Comparison of ENCODE assay signal across 23 cellular contexts in the genomic region with DNA sequence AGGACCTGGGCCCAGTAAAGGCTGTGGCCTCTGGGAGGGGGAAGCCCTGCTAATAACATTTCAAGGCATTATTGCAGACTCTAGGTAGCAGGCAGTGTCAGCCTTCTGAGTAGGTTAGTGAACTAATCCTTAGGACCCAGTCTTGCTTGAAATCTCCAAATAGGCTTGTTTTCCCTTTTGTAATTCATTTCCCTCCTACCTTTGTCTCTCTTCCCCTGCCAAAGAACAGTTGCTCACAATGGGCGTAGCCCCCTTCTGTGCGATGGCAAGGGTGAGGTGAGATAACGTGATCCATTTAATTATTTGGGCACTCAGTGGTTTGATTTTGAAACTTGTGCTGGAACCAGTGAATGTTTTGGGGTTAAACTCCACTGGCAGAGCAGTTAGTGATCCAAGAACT. TPM values are rescaled to one million over a fixed set of nuclear protein-coding genes. Genes with fewer than 3 reads are reported as not detected.
DNase-seq lines count a peak whose midpoint lies in the region; ATAC-seq and TF ChIP-seq lines count a peak whose summit lies in the region.
"Had no signal": no experiment of that assay in that cellular context is flagged by ENCODE, and none has a peak within 500 bp of the region (broad histone marks: within the 10 kb centered on the region; RNA-seq: fewer than 3 reads in every experiment).

No MANE protein-coding gene starts in this region.

- no peak overlapping the region for H3K4ac ChIP-seq in H9 (ENCODE audit: low read depth, low read length)

- no peak overlapping the region for H2BK20ac ChIP-seq in H9 (ENCODE audit: low read depth, low read length, poor library complexity, severe bottlenecking)

- no peak for TF ChIP-seq EP300 in stomach (IDR thresholded peaks at IDR 0.05)
- no peak for TF ChIP-seq EP300 in upper lobe of left lung (IDR thresholded peaks at IDR 0.05)

- H3K36me3 Mint-ChIP-seq in H9 (ENCODE audit: insufficient read depth in 1 of 3, low read depth in 3 of 3) (no peaks in the 10 kb centered on the region; a peak in 1 of 7 replicates), glutamatergic neuron (ENCODE audit: unreplicated experiment) (no peaks in the 10 kb centered on the region)

- no peaks in the 10 kb centered on the region for H4K20me1 ChIP-seq in H9 (ENCODE audit: control insufficient read depth, insufficient read depth, insufficient read length)

- H2AFZ ChIP-seq in H9 (ENCODE audit: low read length), result no peak overlapping the region

- whole genome bisulfite sequencing in H9 (ENCODE audit: extremely low coverage, insufficient read length, low lambda C conversion rate), result no CpG with 5 or more reads among the region's 3 CpGs
- WGBS in stomach, 5 donors, result 42 to 68% (median 53%) methylated on average over 3 of the region's 3 CpGs
- WGBS in upper lobe of left lung, 2 donors, result 87 to 90% methylated on average over 3 of the region's 3 CpGs

- TF ChIP-seq POLR2A in stomach (IDR thresholded peaks at IDR 0.05) (no peak), upper lobe of left lung (IDR thresholded peaks at IDR 0.05) (no peak)

- H3K79me2 ChIP-seq in H9 (ENCODE audit: insufficient read depth, low read length), result no peaks in the 10 kb centered on the region; the same call in 1 of the 2 replicates

- H2BK15ac ChIP-seq in H9 (ENCODE audit: low read depth, low read length), result no peak overlapping the region

- no peak overlapping the region for H2BK12ac ChIP-seq in H9 (ENCODE audit: insufficient read length, low read depth, low read length)

- H2AK5ac ChIP-seq in H9 (ENCODE audit: insufficient read length, low read length), result no peak overlapping the region

- H3K27ac ChIP-seq in H9 (ENCODE audit: insufficient read length, low read depth, low read length), result no peak overlapping the region
- H3K27ac ChIP-seq in stomach, result peak overlapping the region in 4 of 5 donors; percentile 7 to 36 (median 16)
- H3K27ac ChIP-seq in upper lobe of left lung, result no peak overlapping the region
- H3K27ac ChIP-seq: Peyer's patch, SJSA1 had no signal

- H3K23ac ChIP-seq in H9 (ENCODE audit: insufficient read length, low read depth, low read length), result no peak overlapping the region

- H3K23me2 ChIP-seq in H9 (ENCODE audit: insufficient read length, low read depth, low read length, poor library complexity, severe bottlenecking), result no peaks in the 10 kb centered on the region

- no peak overlapping the region for H3K14ac ChIP-seq in H9 (ENCODE audit: insufficient read depth, low read length)

- DNase-seq in H9 (no peak), NCI-H82 (lab: John Stamatoyannopoulos, UW) (peak; percentile 99), glutamatergic neuron (no peak), stomach (no peak), upper lobe of left lung (no peak)
- DNase-seq: ACHN; CD4-positive, CD25-positive, alpha-beta regulatory T cell; COR-L47; DMS 273 treated with DMSO at 0.1 percent for 48 hours; GDM1; GOT3; HFFc6; NCI-H1417; NCI-H187; NCI-H2171 treated with DMSO at 0.1 percent for 48 hours; NCI-H446; NCI-H526 treated with DMSO at 0.1 percent for 48 hours; Peyer's patch had no signal

- ATAC-seq in upper lobe of left lung (ENCODE audit: low FRiP score in 2 of 2) (no peak), HG03108 (IDR thresholded peaks at IDR 0.05; ENCODE audit: unreplicated experiment) (no peak), HG03045 (IDR thresholded peaks at IDR 0.05; ENCODE audit: unreplicated experiment) (no peak)
- ATAC-seq: K562 had no signal

- no peak overlapping the region for H3K9ac ChIP-seq in H9 (ENCODE audit: extremely low read depth, insufficient read length, low read length)

- H3K4me3 ChIP-seq in stomach (no peak overlapping the region), upper lobe of left lung (no peak overlapping the region)
- H3K4me3 ChIP-seq: K562, Peyer's patch, SJSA1 had no signal

- H3K36me3 ChIP-seq in stomach (no peaks in the 10 kb centered on the region), upper lobe of left lung (no peaks in the 10 kb centered on the region)
- H3K36me3 ChIP-seq: Peyer's patch, SJSA1 had no signal

- H3K79me1 ChIP-seq in H9 (ENCODE audit: insufficient read depth, low read depth, low read length, poor library complexity, severe bottlenecking), result peaks cover 5% of the 10 kb centered on the region

- H3T11ph ChIP-seq in H9 (ENCODE audit: low read length), result no peak overlapping the region

- H3K4me1 Mint-ChIP-seq in H9, result peaks cover 59 to 70% of the 10 kb centered on the region in 2 experiments
- H3K4me1 Mint-ChIP-seq in glutamatergic neuron (ENCODE audit: low read depth, unreplicated experiment), result peaks cover 81% of the 10 kb centered on the region

- TF ChIP-seq CTCF in H9 (conservative IDR thresholded peaks at IDR 0.05), result no peak
- no peak for TF ChIP-seq CTCF in glutamatergic neuron (IDR thresholded peaks at IDR 0.05; ENCODE audit: partially characterized antibody, unreplicated experiment)
- TF ChIP-seq CTCF in stomach (IDR thresholded peaks at IDR 0.05), result no peak
- TF ChIP-seq CTCF in upper lobe of left lung (IDR thresholded peaks at IDR 0.05), result no peak

- no peak overlapping the region for H3K4me2 ChIP-seq in H9 (ENCODE audit: insufficient read depth, insufficient read length, low read length)

- H2BK5ac ChIP-seq in H9 (ENCODE audit: insufficient read length, low read length), result no peak overlapping the region

- no peak overlapping the region for H4K91ac ChIP-seq in H9 (ENCODE audit: insufficient read length, low read depth, low read length)

- no peaks in the 10 kb centered on the region for H3K9me3 Mint-ChIP-seq in H9
- peaks cover 6% of the 10 kb centered on the region for H3K9me3 Mint-ChIP-seq in glutamatergic neuron (ENCODE audit: unreplicated experiment)
- H3K9me3 Mint-ChIP-seq: HFFc6; T-helper 1 cell treated with Interleukin-12 subunit alpha and Interleukin-12 subunit beta and Interleukin-4 antibody, amounts not matched to agents 30 μg/mL and 1 μg/mL, for 36 hours had no signal

- H2BK120ac ChIP-seq in H9 (ENCODE audit: low read depth, low read length, poor library complexity, severe bottlenecking), result no peak overlapping the region

- no peak overlapping the region for H4K8ac ChIP-seq in H9 (replicated peaks; ENCODE audit: insufficient read length, low read depth, low read length)

- H3K27ac Mint-ChIP-seq in H9, result peak overlapping the region in 2 of 3 experiments; percentile 48 to 50; a peak in 2 of 7 replicates
- peak overlapping the region; percentile 57 for H3K27ac Mint-ChIP-seq in glutamatergic neuron (ENCODE audit: unreplicated experiment)
- H3K27ac Mint-ChIP-seq: HFFc6; T-helper 1 cell treated with Interleukin-12 subunit alpha and Interleukin-12 subunit beta and Interleukin-4 antibody, amounts not matched to agents 30 μg/mL and 1 μg/mL, for 36 hours had no signal

- intact Hi-C loops in stomach (cut with DNase I; ENCODE audit: low total_unique reads), result no loop called here

- H3K4me3 Mint-ChIP-seq in H9 (peak overlapping the region in 1 of 2 experiments; percentile 24; a peak in 2 of 5 replicates), glutamatergic neuron (ENCODE audit: unreplicated experiment) (peak overlapping the region; percentile 71)
- H3K4me3 Mint-ChIP-seq: CD4-positive, CD25-positive, alpha-beta regulatory T cell; HFFc6; T-helper 1 cell treated with Interleukin-12 subunit alpha and Interleukin-12 subunit beta and Interleukin-4 antibody, amounts not matched to agents 30 μg/mL and 1 μg/mL, for 36 hours had no signal

- H3K56ac ChIP-seq in H9 (ENCODE audit: insufficient read length, low read depth, low read length), result no peak overlapping the region

- H3K27me3 ChIP-seq in H9 (ENCODE audit: insufficient read depth, low read length) (no peaks in the 10 kb centered on the region), stomach (no peaks in the 10 kb centered on the region), upper lobe of left lung (no peaks in the 10 kb centered on the region)
- H3K27me3 ChIP-seq: Peyer's patch, SJSA1 had no signal

- no peak overlapping the region for H4K5ac ChIP-seq in H9 (ENCODE audit: insufficient read length, low read depth, low read length)

- H3K27me3 Mint-ChIP-seq in H9 (ENCODE audit: low read depth) (no peaks in the 10 kb centered on the region; the same call in 1 of the 2 replicates), glutamatergic neuron (ENCODE audit: unreplicated experiment) (peaks cover 5% of the 10 kb centered on the region)

- H3K9me3 ChIP-seq in H9 (ENCODE audit: control insufficient read depth, low read depth, low read length), result no peaks in the 10 kb centered on the region
- H3K9me3 ChIP-seq in stomach, result no peaks in the 10 kb centered on the region
- H3K9me3 ChIP-seq in upper lobe of left lung, result no peaks in the 10 kb centered on the region
- H3K9me3 ChIP-seq: Peyer's patch, SJSA1 had no signal

- H3K4me1 ChIP-seq in H9 (ENCODE audit: insufficient read depth, low read length), result peaks cover 2% of the 10 kb centered on the region; the same call in 1 of the 2 replicates
- H3K4me1 ChIP-seq in stomach, result peaks cover 34 to 95% (median 71%) of the 10 kb centered on the region in 4 donors
- peaks cover 18 to 38% (median 25%) of the 10 kb centered on the region in 4 donors for H3K4me1 ChIP-seq in upper lobe of left lung

- no peak overlapping the region for H3K18ac ChIP-seq in H9 (ENCODE audit: insufficient read length, low read depth, low read length)

RNA-seq across cellular contexts. Expression of a gene that starts 10.9 kb away (rescaled TPM):
- total RNA-seq in H9 (2021) (16.2 and 18.0 TPM in 2 replicates), glutamatergic neuron (ENCODE audit: unreplicated experiment) (158 TPM), stomach (10 to 100 TPM in 4 of 5 donors, 1 to 10 TPM in 1; 6.4 to 48.3 (median 24.0) TPM), upper lobe of left lung (10 to 100 TPM in 4 of 6 donors, 1 to 10 TPM in 2; 9.0 to 21.6 (median 17.9) TPM)
- 10 to 100 TPM in 1 of 3 donors, 1 to 10 TPM in 2; 3.0 to 10.4 (median 4.7) TPM for polyA plus RNA-seq in stomach

Comparison
In these comparisons a context has a peak if more than half of its experiments do, and no peak if none do; other contexts are left out.
1. H3K27ac ChIP-seq: peak in stomach (4 of 5); none in H9 (single experiment) and upper lobe of left lung (0 of 4).